Comparison of ENCODE assay signal across 18 cellular contexts in genomic region chr14:97975960-97976359, GRCh38.
DNase-seq lines count a peak whose midpoint lies in the region; ATAC-seq and TF ChIP-seq lines count a peak whose summit lies in the region.
"Had no signal": no experiment of that assay in that cellular context is flagged by ENCODE, and none has a peak within 500 bp of the region (broad histone marks: within the 10 kb centered on the region; RNA-seq: fewer than 3 reads in every experiment).

No MANE protein-coding gene starts in this region.

- CTCF ChIA-PET in activated CD4-positive, alpha-beta T cell treated with anti-CD3 and anti-CD28 coated beads for 36 hours (lab: Charles Lee): interaction anchor here (1.0 to 3.4 kb wide), 3 partner anchors 10 to 164 kb away, joined by 3 to 33 read pairs (median 4); no protein-coding TSS in a partner anchor
- CTCF ChIA-PET in naive thymus-derived CD4-positive, alpha-beta T cell (lab: Charles Lee): interaction anchor here (0.5 to 3.6 kb wide), 4 partner anchors 20 to 675 kb away, joined by 3 to 75 read pairs (median 11); no protein-coding TSS in a partner anchor

- no peak for DNase-seq in activated CD4-positive, alpha-beta T cell treated with anti-CD3 and anti-CD28 coated beads for 36 hours
- DNase-seq in activated CD4-positive, alpha-beta T cell treated with anti-CD3 and anti-CD28 coated beads for 48 hours: no peak
- no peak for DNase-seq in Peyer's patch
- DNase-seq in naive thymus-derived CD4-positive, alpha-beta T cell: peak in 1 of 9 donors; percentile 24
- no peak for DNase-seq in activated gamma-delta T cell (lab: John Stamatoyannopoulos, UW)
- DNase-seq in cerebellar cortex (ENCODE audit: low spot score): no peak
- DNase-seq: colonic mucosa; GM23248; NCI-H1436 treated with DMSO at 0.1 percent for 48 hours; psoas muscle; SK-N-SH; stimulated activated CD4-positive, alpha-beta T cell treated with anti-CD3 and anti-CD28 coated beads, Interleukin-2, amount 100 ng/mL, for 24 hours; WERI-Rb-1 had no signal

- H3K9me3 ChIP-seq in Peyer's patch: no peaks in the 10 kb centered on the region
- no peaks in the 10 kb centered on the region for H3K9me3 ChIP-seq in naive thymus-derived CD4-positive, alpha-beta T cell (ENCODE audit: control insufficient read depth in 2 of 3, low read length in 3 of 3)
- H3K9me3 ChIP-seq: colonic mucosa, psoas muscle, SK-N-SH had no signal

- peak overlapping the region; percentile 94 for H3K4me3 Mint-ChIP-seq in activated CD4-positive, alpha-beta T cell treated with anti-CD3 and anti-CD28 coated beads for 36 hours
- H3K4me3 Mint-ChIP-seq in activated naive CD8-positive, alpha-beta T cell: peak overlapping the region; percentile 95
- peak overlapping the region; percentile 85 to 99 (median 93) for H3K4me3 Mint-ChIP-seq in naive thymus-derived CD4-positive, alpha-beta T cell

- no peaks in the 10 kb centered on the region for H3K27me3 ChIP-seq in Peyer's patch
- H3K27me3 ChIP-seq in naive thymus-derived CD4-positive, alpha-beta T cell (ENCODE audit: control insufficient read depth in 2 of 2, insufficient read depth in 2 of 2, low read length in 2 of 2): no peaks in the 10 kb centered on the region
- H3K27me3 ChIP-seq: colonic mucosa had no signal

- TF ChIP-seq CTCF in Peyer's patch (IDR thresholded peaks at IDR 0.05): no peak

- H3K4me1 Mint-ChIP-seq in activated CD4-positive, alpha-beta T cell treated with anti-CD3 and anti-CD28 coated beads for 36 hours: peaks cover 74% of the 10 kb centered on the region
- H3K4me1 Mint-ChIP-seq in activated naive CD8-positive, alpha-beta T cell (ENCODE audit: low read depth): peaks cover 90% of the 10 kb centered on the region
- H3K4me1 Mint-ChIP-seq in naive thymus-derived CD4-positive, alpha-beta T cell: peaks cover 51 to 69% (median 59%) of the 10 kb centered on the region in 7 donors

- no peaks in the 10 kb centered on the region for H3K27me3 Mint-ChIP-seq in activated CD4-positive, alpha-beta T cell treated with anti-CD3 and anti-CD28 coated beads for 36 hours
- H3K27me3 Mint-ChIP-seq in activated naive CD8-positive, alpha-beta T cell: no peaks in the 10 kb centered on the region
- H3K27me3 Mint-ChIP-seq in naive thymus-derived CD4-positive, alpha-beta T cell: no peaks in the 10 kb centered on the region

- H3K36me3 ChIP-seq in Peyer's patch: no peaks in the 10 kb centered on the region
- no peaks in the 10 kb centered on the region for H3K36me3 ChIP-seq in naive thymus-derived CD4-positive, alpha-beta T cell (ENCODE audit: control insufficient read depth in 2 of 3, insufficient read depth in 3 of 3, low read length in 3 of 3)
- H3K36me3 ChIP-seq: colonic mucosa, WERI-Rb-1 had no signal

- ATAC-seq in activated CD4-positive, alpha-beta T cell treated with anti-CD3 and anti-CD28 coated beads for 36 hours: no peak
- ATAC-seq in naive thymus-derived CD4-positive, alpha-beta T cell: no peak
- ATAC-seq in HG03108 (IDR thresholded peaks at IDR 0.05; ENCODE audit: unreplicated experiment): no peak
- ATAC-seq: K562, left lobe of liver had no signal

- TF ChIP-seq POLR2A in Peyer's patch (IDR thresholded peaks at IDR 0.05): no peak

- POLR2A ChIA-PET in activated CD4-positive, alpha-beta T cell treated with anti-CD3 and anti-CD28 coated beads for 36 hours (lab: Charles Lee): no interaction called here
- POLR2A ChIA-PET in naive thymus-derived CD4-positive, alpha-beta T cell (lab: Charles Lee): interaction anchor here (0.8 to 6.3 kb wide), 7 partner anchors 16 to 1295 kb away, joined by 3 to 174 read pairs (median 56); partner anchors contain the start of gene BCL11B

- intact Hi-C loops in activated CD4-positive, alpha-beta T cell treated with anti-CD3 and anti-CD28 coated beads for 36 hours (cut with DNase I, micrococcal nuclease): loop anchor here (5.0 to 10.0 kb wide), 11 partner anchors 109 to 1441 kb away; partner anchors contain the start of gene BCL11B (in 1 of the 2)
- intact Hi-C loops in naive thymus-derived CD4-positive, alpha-beta T cell (cut with micrococcal nuclease): loop anchor here (2.0 to 10.0 kb wide), 14 partner anchors 33 to 1441 kb away; no protein-coding TSS in a partner anchor

- peaks cover 53% of the 10 kb centered on the region for H3K36me3 Mint-ChIP-seq in activated CD4-positive, alpha-beta T cell treated with anti-CD3 and anti-CD28 coated beads for 36 hours (ENCODE audit: low read depth)
- peaks cover 10% of the 10 kb centered on the region for H3K36me3 Mint-ChIP-seq in activated naive CD8-positive, alpha-beta T cell
- peaks cover 22 to 50% (median 40%) of the 10 kb centered on the region in 5 donors for H3K36me3 Mint-ChIP-seq in naive thymus-derived CD4-positive, alpha-beta T cell

- H3K27ac Mint-ChIP-seq in activated CD4-positive, alpha-beta T cell treated with anti-CD3 and anti-CD28 coated beads for 36 hours: peak overlapping the region; percentile 95
- peak overlapping the region; percentile 97 for H3K27ac Mint-ChIP-seq in activated naive CD8-positive, alpha-beta T cell
- H3K27ac Mint-ChIP-seq in naive thymus-derived CD4-positive, alpha-beta T cell: peak overlapping the region; percentile 68 to 99 (median 92)

- peak overlapping the region; percentile 63 to 85 (median 68) for H3K27ac ChIP-seq in Peyer's patch
- peak overlapping the region; percentile 85 for H3K27ac ChIP-seq in naive thymus-derived CD4-positive, alpha-beta T cell (ENCODE audit: low read depth, low read length)
- H3K27ac ChIP-seq: 22Rv1, GM23248, psoas muscle, WERI-Rb-1 had no signal

- H3K4me1 ChIP-seq in Peyer's patch: peaks cover 0 to 12% (median 0%) of the 10 kb centered on the region in 4 donors
- H3K4me1 ChIP-seq in naive thymus-derived CD4-positive, alpha-beta T cell (ENCODE audit: control insufficient read depth in 2 of 2, insufficient read depth in 2 of 2, low read length in 2 of 2): peaks cover 29 to 53% of the 10 kb centered on the region in 2 donors
- H3K4me1 ChIP-seq: psoas muscle had no signal

- H3K9me3 Mint-ChIP-seq in activated CD4-positive, alpha-beta T cell treated with anti-CD3 and anti-CD28 coated beads for 36 hours (ENCODE audit: low read depth): no peaks in the 10 kb centered on the region
- H3K9me3 Mint-ChIP-seq in activated naive CD8-positive, alpha-beta T cell (ENCODE audit: low read depth): peaks cover 7% of the 10 kb centered on the region
- H3K9me3 Mint-ChIP-seq in naive thymus-derived CD4-positive, alpha-beta T cell: peaks cover 0 to 10% (median 0%) of the 10 kb centered on the region in 11 donors

- peak overlapping the region in 3 of 4 donors; percentile 6 to 44 (median 33) for H3K4me3 ChIP-seq in Peyer's patch
- peak overlapping the region; percentile 91 for H3K4me3 ChIP-seq in naive thymus-derived CD4-positive, alpha-beta T cell (ENCODE audit: low read length)
- H3K4me3 ChIP-seq: GM23248, K562, psoas muscle had no signal
